ENCODE assay signal across 13 cellular contexts in genomic region chr1:185073725-185074124, GRCh38. TPM values are rescaled to one million over a fixed set of nuclear protein-coding genes. Genes with fewer than 3 reads are reported as not detected.
DNase-seq lines count a peak whose midpoint lies in the region; ATAC-seq and TF ChIP-seq lines count a peak whose summit lies in the region.
"Had no signal": no experiment of that assay in that cellular context is flagged by ENCODE, and none has a peak within 500 bp of the region (broad histone marks: within the 10 kb centered on the region; RNA-seq: fewer than 3 reads in every experiment).

No MANE protein-coding gene starts in this region.

- H3K27me3 ChIP-seq in endodermal cell (ENCODE audit: control insufficient read depth, insufficient read depth, low read length, poor library complexity, severe bottlenecking): no peaks in the 10 kb centered on the region
- H3K27me3 ChIP-seq: esophagus squamous epithelium had no signal

- no peak overlapping the region for H3K9ac ChIP-seq in endodermal cell (ENCODE audit: extremely low read depth, low read length, poor library complexity, severe bottlenecking)

- H3K9me3 Mint-ChIP-seq in endodermal cell: no peaks in the 10 kb centered on the region
- H3K9me3 Mint-ChIP-seq in stimulated activated memory B cell treated with anti-CD40 and anti-IgM and Interleukin-4, amounts not matched to agents 10 μg/mL and 1 μg/mL and 100 μg/mL, for 72 hours: no peaks in the 10 kb centered on the region

- H3K27ac Mint-ChIP-seq in endodermal cell: peak overlapping the region; percentile 86
- H3K27ac Mint-ChIP-seq in stimulated activated memory B cell treated with anti-CD40 and anti-IgM and Interleukin-4, amounts not matched to agents 10 μg/mL and 1 μg/mL and 100 μg/mL, for 72 hours: no peak overlapping the region
- H3K27ac Mint-ChIP-seq: activated naive CD8-positive, alpha-beta T cell treated with anti-CD3 and anti-CD28 coated beads, Interleukin-2, amount 10 ng/mL, durations not matched to agents 7 days and 5 days had no signal

- DNase-seq in Daoy (ENCODE audit: low read depth) (peak; percentile 56), KBM-7 (peak; percentile 24), endodermal cell (no peak), renal cortical epithelial cell (ENCODE audit: low read depth) (peak; percentile 48), erythroblast (lab: John Stamatoyannopoulos, UW) (no peak)
- no peak for DNase-seq in stimulated activated CD4-positive, alpha-beta T cell treated with anti-CD3 and anti-CD28 coated beads, Interleukin-12 subunit alpha, Interleukin-12 subunit beta, amount 100 ng/mL, for 4 hours
- DNase-seq: activated naive CD8-positive, alpha-beta T cell treated with anti-CD3 and anti-CD28 coated beads, Interleukin-2, amount 10 ng/mL, durations not matched to agents 7 days and 5 days; activated T-cell treated with anti-CD3 and anti-CD28 coated beads, Interleukin-2, amount 50 U/mL, for 4 hours; esophagus squamous epithelium; left cardiac atrium; right cardiac atrium had no signal

- H3K4me3 Mint-ChIP-seq in endodermal cell: no peak overlapping the region
- no peak overlapping the region for H3K4me3 Mint-ChIP-seq in stimulated activated memory B cell treated with anti-CD40 and anti-IgM and Interleukin-4, amounts not matched to agents 10 μg/mL and 1 μg/mL and 100 μg/mL, for 72 hours
- H3K4me3 Mint-ChIP-seq: activated naive CD8-positive, alpha-beta T cell treated with anti-CD3 and anti-CD28 coated beads, Interleukin-2, amount 10 ng/mL, durations not matched to agents 7 days and 5 days; activated T-cell treated with anti-CD3 and anti-CD28 coated beads, Interleukin-2, amount 50 U/mL, for 4 hours had no signal

- ATAC-seq in stimulated activated memory B cell treated with anti-CD40 and anti-IgM and Interleukin-4, amounts not matched to agents 10 μg/mL and 1 μg/mL and 100 μg/mL, for 72 hours: no peak
- ATAC-seq: activated T-cell treated with anti-CD3 and anti-CD28 coated beads, Interleukin-2, amount 50 U/mL, for 4 hours; left cardiac atrium; right cardiac atrium had no signal

- no peaks in the 10 kb centered on the region for H3K9me3 ChIP-seq in endodermal cell (ENCODE audit: control insufficient read depth, low read length)
- H3K9me3 ChIP-seq: esophagus squamous epithelium had no signal

- peaks cover 16% of the 10 kb centered on the region for H3K36me3 Mint-ChIP-seq in endodermal cell (ENCODE audit: low read depth)
- H3K36me3 Mint-ChIP-seq in stimulated activated memory B cell treated with anti-CD40 and anti-IgM and Interleukin-4, amounts not matched to agents 10 μg/mL and 1 μg/mL and 100 μg/mL, for 72 hours: peaks cover 17% of the 10 kb centered on the region

- 96 to 100% methylated on average over 1 to 2 of the region's 2 CpGs for WGBS in endodermal cell (ENCODE audit: insufficient coverage in 1 of 2, insufficient read length in 1 of 2), 2 experiments

- no peaks in the 10 kb centered on the region for H3K27me3 Mint-ChIP-seq in endodermal cell (ENCODE audit: insufficient read depth)
- H3K27me3 Mint-ChIP-seq in stimulated activated memory B cell treated with anti-CD40 and anti-IgM and Interleukin-4, amounts not matched to agents 10 μg/mL and 1 μg/mL and 100 μg/mL, for 72 hours: no peaks in the 10 kb centered on the region
- H3K27me3 Mint-ChIP-seq: activated naive CD8-positive, alpha-beta T cell treated with anti-CD3 and anti-CD28 coated beads, Interleukin-2, amount 10 ng/mL, durations not matched to agents 7 days and 5 days had no signal

- in situ Hi-C loops in KBM-7 (cut with MboI; ENCODE audit: low pct_unique_long_range_greater_than_20kb, low sequenced_read_pairs): no loop called here

- TF ChIP-seq CTCF in endodermal cell (conservative IDR thresholded peaks at IDR 0.05): no peak

- no peaks in the 10 kb centered on the region for H3K36me3 ChIP-seq in endodermal cell (ENCODE audit: control insufficient read depth, insufficient read depth, low read length)
- H3K36me3 ChIP-seq: esophagus squamous epithelium had no signal

- TF ChIP-seq POLR2A in erythroblast (IDR thresholded peaks at IDR 0.05; ENCODE audit: low read length): no peak

- H3K4me1 Mint-ChIP-seq in endodermal cell: peaks cover 7% of the 10 kb centered on the region
- H3K4me1 Mint-ChIP-seq in stimulated activated memory B cell treated with anti-CD40 and anti-IgM and Interleukin-4, amounts not matched to agents 10 μg/mL and 1 μg/mL and 100 μg/mL, for 72 hours: peaks cover 55% of the 10 kb centered on the region

- no peak overlapping the region for H3K27ac ChIP-seq in endodermal cell (ENCODE audit: low read depth, low read length)
- H3K27ac ChIP-seq: esophagus squamous epithelium, RWPE1 had no signal

- H3K4me3 ChIP-seq in endodermal cell (ENCODE audit: low read length): no peak overlapping the region
- H3K4me3 ChIP-seq: esophagus squamous epithelium had no signal

- H3K4me1 ChIP-seq in endodermal cell (ENCODE audit: control insufficient read depth, insufficient read depth, low read length): no peaks in the 10 kb centered on the region

RNA-seq across cellular contexts. Expression of gene RNF2, which starts 28.4 kb away (rescaled TPM):
- total RNA-seq in Daoy (2014; rRNA removed; shearing (Covaris generic)): 20.2 and 24.1 TPM in 2 replicates
- total RNA-seq in endodermal cell (10 to 100 TPM; 61.1 to 66.9 TPM), renal cortical epithelial cell (31.3 and 80.4 TPM in 2 replicates)
- 53.1 TPM for polyA plus RNA-seq in endodermal cell (2013, experiment 1 of 2)
- polyA plus RNA-seq in endodermal cell (2013, experiment 2 of 2): 49.7 TPM

Comparison
In these comparisons a context has a peak if more than half of its experiments do, and no peak if none do; other contexts are left out.
1. DNase-seq: peak in Daoy (single experiment), KBM-7 (single experiment) and renal cortical epithelial cell (single experiment); none in endodermal cell (single experiment), stimulated activated CD4-positive, alpha-beta T cell treated with anti-CD3 and anti-CD28 coated beads, Interleukin-12 subunit alpha, Interleukin-12 subunit beta, amount 100 ng/mL, for 4 hours (single experiment) and erythroblast (0 of 2).